ENCODE assay signal across 8 cellular contexts in genomic region chr7:106071356-106071998, GRCh38. TPM values are rescaled to one million over a fixed set of nuclear protein-coding genes. Genes with fewer than 3 reads are reported as not detected.
DNase-seq lines count a peak whose midpoint lies in the region; ATAC-seq, FAIRE-seq and TF ChIP-seq lines count a peak whose summit lies in the region.

No MANE protein-coding gene starts in this region.

- H3K27ac Mint-ChIP-seq in CD4-positive, alpha-beta T cell = peak overlapping the region; percentile 95
- peak overlapping the region; percentile 57 to 68 (median 63) for H3K27ac Mint-ChIP-seq in nephron

- no peaks in the 10 kb centered on the region for H3K9me3 Mint-ChIP-seq in CD4-positive, alpha-beta T cell
- no peaks in the 10 kb centered on the region for H3K9me3 Mint-ChIP-seq in nephron

- H3K4me1 Mint-ChIP-seq in CD4-positive, alpha-beta T cell (ENCODE audit: low read depth) = peaks cover 63% of the 10 kb centered on the region
- peaks cover 57% of the 10 kb centered on the region for H3K4me1 Mint-ChIP-seq in nephron

- H3K36me3 ChIP-seq in bronchial epithelial cell (ENCODE audit: control insufficient read depth, insufficient read depth, low read length) = no peaks in the 10 kb centered on the region
- H3K36me3 ChIP-seq in WERI-Rb-1 = no peaks in the 10 kb centered on the region

- H3K9me3 ChIP-seq in CD4-positive, alpha-beta T cell (ENCODE audit: control insufficient read depth, low read length) = no peaks in the 10 kb centered on the region
- no peaks in the 10 kb centered on the region for H3K9me3 ChIP-seq in WERI-Rb-1 (ENCODE audit: severe bottlenecking)

- H3K36me3 Mint-ChIP-seq in CD4-positive, alpha-beta T cell (ENCODE audit: low read depth) = no peaks in the 10 kb centered on the region
- H3K36me3 Mint-ChIP-seq in nephron (ENCODE audit: low read depth) = no peaks in the 10 kb centered on the region

- peak; percentile 95 for ATAC-seq in CD4-positive, alpha-beta T cell (ENCODE audit: poor library complexity)
- ATAC-seq in GM19324 (IDR thresholded peaks at IDR 0.05; ENCODE audit: low FRiP score, unreplicated experiment) (peak; percentile 98), HG03354 (IDR thresholded peaks at IDR 0.05; ENCODE audit: poor library complexity, severe bottlenecking, unreplicated experiment) (peak; percentile 97), SK-N-SH treated with all-trans-retinoic acid at 6 μM for 48 hours (peak; percentile 2; the same call in 1 of the 3 replicates)

- H3K4me3 ChIP-seq in bronchial epithelial cell (ENCODE audit: low read depth, low read length) (no peak overlapping the region), WERI-Rb-1 (ENCODE audit: low read depth, low read length) (no peak overlapping the region)

- TF ChIP-seq CTCF in CD4-positive, alpha-beta T cell (IDR thresholded peaks at IDR 0.05) = no peak
- TF ChIP-seq CTCF in bronchial epithelial cell (IDR thresholded peaks at IDR 0.05; ENCODE audit: insufficient read depth, low read length, severe bottlenecking) = no peak
- no peak for TF ChIP-seq CTCF in nephron (IDR thresholded peaks at IDR 0.05; ENCODE audit: unreplicated experiment in 3 of 3)
- TF ChIP-seq CTCF in D721Med (IDR thresholded peaks at IDR 0.05; ENCODE audit: insufficient read depth, missing control alignments) = no peak
- no peak for TF ChIP-seq CTCF in WERI-Rb-1 (IDR thresholded peaks at IDR 0.05; ENCODE audit: low read depth, low read length)

- CTCF ChIA-PET in CD4-positive, alpha-beta T cell (lab: Charles Lee) = interaction anchor here (0.7 to 1.6 kb wide), 11 partner anchors 11 to 222 kb away, joined by 3 to 4 read pairs (median 3); partner anchors contain the start of gene SYPL1

- POLR2A ChIA-PET in CD4-positive, alpha-beta T cell (lab: Charles Lee) = interaction anchor here (0.6 to 4.3 kb wide), 25 partner anchors 8 to 1140 kb away, joined by 3 to 149 read pairs (median 7); partner anchors contain the start of genes HBP1, NAMPT, RINT1 and SYPL1

- peak overlapping the region; percentile 54 for H3K4me3 Mint-ChIP-seq in CD4-positive, alpha-beta T cell
- no peak overlapping the region for H3K4me3 Mint-ChIP-seq in nephron

- peak in 9 of 10 experiments; percentile 11 to 46 (median 28) for DNase-seq in CD4-positive, alpha-beta T cell
- DNase-seq in bronchial epithelial cell (ENCODE audit: low read depth) = peak; percentile 94
- DNase-seq in D721Med (ENCODE audit: insufficient read length, low spot score) = no peak
- DNase-seq in WERI-Rb-1 = no peak

- no peaks in the 10 kb centered on the region for H3K27me3 Mint-ChIP-seq in CD4-positive, alpha-beta T cell
- peaks cover 20% of the 10 kb centered on the region for H3K27me3 Mint-ChIP-seq in nephron (ENCODE audit: low read depth)

- intact Hi-C loops in CD4-positive, alpha-beta T cell (cut with DNase I, micrococcal nuclease) = loop anchor here (2.0 kb wide), 2 partner anchors 39 to 45 kb away; no protein-coding TSS in a partner anchor

- H3K27ac ChIP-seq in CD4-positive, alpha-beta T cell (ENCODE audit: low read depth, low read length) = peak overlapping the region; percentile 79
- no peak overlapping the region; the same call in 1 of the 2 replicates for H3K27ac ChIP-seq in WERI-Rb-1

- no peaks in the 10 kb centered on the region for H3K27me3 ChIP-seq in CD4-positive, alpha-beta T cell (ENCODE audit: control insufficient read depth, insufficient read depth, low read length)
- no peaks in the 10 kb centered on the region for H3K27me3 ChIP-seq in bronchial epithelial cell (ENCODE audit: control insufficient read depth, insufficient read depth, low read length)
- no peaks in the 10 kb centered on the region for H3K27me3 ChIP-seq in WERI-Rb-1 (ENCODE audit: insufficient read depth, low read depth, severe bottlenecking)

- FAIRE-seq in bronchial epithelial cell (lab: Jason Lieb, UNC) (no peak), D721Med (lab: Jason Lieb, UNC) (no peak)

TF ChIP-seq in SK-N-SH treated with all-trans-retinoic acid at 6 μM for 48 hours, 23 proteins besides CTCF, POLR2A, EP300 and RAD21:
- TF ChIP-seq ZC3H10 (CRISPR knock-in tag; IDR thresholded peaks at IDR 0.05) (no peak), POU6F1 (CRISPR knock-in tag; IDR thresholded peaks at IDR 0.05; ENCODE audit: borderline replicate concordance, low read depth) (no peak), ISL1 (CRISPR knock-in tag; IDR thresholded peaks at IDR 0.05) (no peak), SNAI2 (CRISPR knock-in tag; IDR thresholded peaks at IDR 0.05) (no peak), TCF4 (CRISPR knock-in tag; IDR thresholded peaks at IDR 0.05; ENCODE audit: borderline replicate concordance) (no peak), ZFP3 (CRISPR knock-in tag; IDR thresholded peaks at IDR 0.05) (no peak), BACH2 (CRISPR knock-in tag; IDR thresholded peaks at IDR 0.05; ENCODE audit: borderline replicate concordance) (no peak)
TF ChIP-seq in SK-N-SH treated with all-trans-retinoic acid at 6 μM for 48 hours: peak in this region for 0.

RNA-seq across cellular contexts. Expression of gene SYPL1, which starts 40.6 kb away (rescaled TPM):
- 10 to 100 TPM; 51.2 to 53.1 TPM for total RNA-seq in CD4-positive, alpha-beta T cell
- 64.8 and 74.8 TPM in 2 replicates for total RNA-seq in bronchial epithelial cell

Comparison
In these comparisons a context has a peak if more than half of its experiments do, and no peak if none do; other contexts are left out.
1. ATAC-seq: peak in every context shown above with its lines; median percentile 98 in GM19324; 97 in HG03354; 95 in CD4-positive, alpha-beta T cell; 2 in SK-N-SH treated with all-trans-retinoic acid at 6 μM for 48 hours.
2. DNase-seq: peak in CD4-positive, alpha-beta T cell (9 of 10) and bronchial epithelial cell (single experiment); none in D721Med (single experiment) and WERI-Rb-1 (single experiment).